ENCODE assay signal across 8 cellular contexts in the genomic region with DNA sequence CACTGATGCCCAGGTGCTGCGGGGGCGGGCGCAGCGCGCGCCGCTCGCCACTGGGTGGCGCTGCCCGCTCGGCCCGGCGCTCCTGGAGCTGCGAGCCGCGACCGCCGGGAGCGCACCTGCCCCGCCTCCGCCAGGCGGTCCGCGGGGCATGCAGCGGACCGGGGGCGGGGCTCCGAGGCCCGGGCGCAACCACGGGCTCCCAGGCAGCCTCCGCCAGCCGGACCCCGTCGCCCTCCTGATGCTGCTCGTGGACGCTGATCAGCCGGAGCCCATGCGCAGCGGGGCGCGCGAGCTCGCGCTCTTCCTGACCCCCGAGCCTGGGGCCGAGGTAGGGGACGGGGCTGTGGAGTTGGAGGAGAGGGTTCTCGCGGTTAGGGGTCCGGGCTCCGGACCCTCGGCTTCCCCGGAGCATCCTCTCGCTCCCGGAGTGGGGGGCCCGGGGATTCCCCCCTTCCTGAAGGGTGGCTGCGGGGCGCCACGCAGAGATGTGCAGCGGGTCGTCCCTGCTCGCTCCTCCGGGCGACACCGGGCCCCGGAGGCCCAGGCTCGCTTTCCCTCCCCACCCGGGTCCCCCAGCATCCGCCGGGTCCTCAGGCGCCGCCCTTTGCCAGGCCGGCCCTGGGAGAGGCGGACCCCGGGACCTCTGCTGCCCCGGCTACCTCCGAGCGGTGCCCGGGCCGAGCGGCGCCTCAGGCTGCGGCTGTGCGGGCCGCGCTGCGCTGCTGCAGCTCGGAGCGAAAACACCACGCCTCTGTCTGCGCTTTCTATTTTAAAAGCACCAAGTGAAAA. TPM values are rescaled to one million over a fixed set of nuclear protein-coding genes. Genes with fewer than 3 reads are reported as not detected.
DNase-seq lines count a peak whose midpoint lies in the region; ATAC-seq and TF ChIP-seq lines count a peak whose summit lies in the region.

Gene BCAS4 (plus strand): TSS at position 216 of the 789 bp plus-strand sequence. CDS start 23 bp downstream, at position 239.

- peak; percentile 37 for DNase-seq in AG04450 (ENCODE audit: low read depth, low spot score)
- peak; percentile 80 for DNase-seq in NCI-H226
- peak; percentile 81 for DNase-seq in activated CD4-positive, alpha-beta T cell treated with anti-CD3 and anti-CD28 coated beads, Interleukin-2, amount 50 U/mL, for 1 hour
- peak; percentile 37 to 78 for DNase-seq in dermis microvascular lymphatic vessel endothelial cell (ENCODE audit: low read depth in 2 of 2)
- peak; percentile 80 for DNase-seq in lower lobe of right lung
- DNase-seq in stimulated activated CD4-positive, alpha-beta T cell treated with anti-CD3 and anti-CD28 coated beads, TNF-alpha, amount 100 ng/mL, for 24 hours (ENCODE audit: low read depth in 3 of 3): peak; percentile 74 to 80 (median 75)

- intact Hi-C loops in lower lobe of right lung (cut with DNase I): no loop called here

- H3K27me3 ChIP-seq in AG04450 (ENCODE audit: control insufficient read depth, insufficient read depth, low read length): no peaks in the 10 kb centered on the region
- no peaks in the 10 kb centered on the region for H3K27me3 ChIP-seq in lower lobe of right lung (ENCODE audit: low read depth)

- H3K9me3 ChIP-seq in AG04450 (ENCODE audit: control insufficient read depth, insufficient read depth, low read length) (no peaks in the 10 kb centered on the region), lower lobe of right lung (no peaks in the 10 kb centered on the region)

- ATAC-seq in GM18517 (IDR thresholded peaks at IDR 0.05; ENCODE audit: unreplicated experiment): peak; percentile 56
- peak; percentile 70 for ATAC-seq in HG03039 (IDR thresholded peaks at IDR 0.05; ENCODE audit: unreplicated experiment)
- ATAC-seq in lower lobe of right lung: peak; percentile 89 to 94

- peak; percentile 63 for TF ChIP-seq CTCF in AG04450 (IDR thresholded peaks at IDR 0.05; ENCODE audit: low read depth, low read length)
- peak; percentile 77 for TF ChIP-seq CTCF in lower lobe of right lung (IDR thresholded peaks at IDR 0.05)

- H3K4me1 ChIP-seq in lower lobe of right lung: peaks cover 30% of the 10 kb centered on the region

- H3K4me3 ChIP-seq in AG04450 (ENCODE audit: low read depth, low read length) (peak within 1 kb of the TSS; percentile 77), lower lobe of right lung (peak within 1 kb of the TSS; percentile 82)

- CTCF ChIA-PET in AG04450 (lab: Charles Lee): interaction anchor here (0.7 to 9.2 kb wide), 37 partner anchors 13 to 619 kb away, joined by 3 to 201 read pairs (median 4); partner anchors contain the start of genes ADNP, DPM1 and MOCS3

- H3K36me3 ChIP-seq in lower lobe of right lung: no peaks in the 10 kb centered on the region

- H3K27ac ChIP-seq in AG04450 (ENCODE audit: low read depth, low read length) (peak within 1 kb of the TSS; percentile 39), lower lobe of right lung (peak within 1 kb of the TSS; percentile 60)

- POLR2A ChIA-PET in AG04450 (lab: Yijun Ruan, JAX): interaction anchor here (0.6 to 3.1 kb wide), 4 partner anchors 100 to 163 kb away, joined by 3 to 17 read pairs (median 6); partner anchors contain the start of genes ADNP, DPM1 and MOCS3

RNA-seq across cellular contexts. Expression of gene BCAS4, which starts in this region (rescaled TPM):
- polyA plus RNA-seq in AG04450 (2011; rRNA removed): 37.3 and 37.7 TPM in 2 replicates
- polyA minus RNA-seq in AG04450 (2011; rRNA and poly(A)+ RNA removed): 17.1 and 17.9 TPM in 2 replicates
- total RNA-seq in dermis microvascular lymphatic vessel endothelial cell: 1.5 TPM in 2 replicates
- 3.9 TPM for total RNA-seq in lower lobe of right lung

Comparison
In these comparisons a context has a peak if more than half of its experiments do, and no peak if none do; other contexts are left out.
1. Peak in every context shown above with its lines: DNase-seq, ATAC-seq, H3K4me3 ChIP-seq and H3K27ac ChIP-seq.